In the genomic region with DNA sequence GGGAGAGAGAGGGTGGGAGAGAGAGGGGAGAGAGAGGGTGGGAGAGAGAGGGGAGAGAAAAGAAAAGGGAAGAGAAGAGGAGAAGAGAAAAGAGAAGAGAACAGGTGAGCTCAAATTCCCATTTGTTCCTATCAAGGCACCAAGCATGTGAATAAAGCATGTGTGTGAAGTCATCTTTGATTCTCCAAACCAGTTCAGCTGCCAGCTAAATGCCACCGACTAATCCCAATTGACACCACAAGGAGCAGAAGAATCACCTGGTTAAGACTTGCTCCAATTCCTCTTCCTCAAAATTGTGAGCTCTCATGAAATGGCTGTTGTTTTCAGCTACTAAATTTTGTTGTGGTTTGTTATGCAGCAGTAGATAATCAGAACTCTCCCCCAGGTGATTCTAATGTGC, we compare ENCODE assay signal across 27 cellular contexts.
DNase-seq lines count a peak whose midpoint lies in the region; ATAC-seq, FAIRE-seq and TF ChIP-seq lines count a peak whose summit lies in the region.
"Had no signal": no experiment of that assay in that cellular context is flagged by ENCODE, and none has a peak within 500 bp of the region (broad histone marks: within the 10 kb centered on the region; RNA-seq: fewer than 3 reads in every experiment).

No MANE protein-coding gene starts in this region.

- H3K4me2 ChIP-seq in HepG2 (ENCODE audit: low read depth, low read length) = no peak overlapping the region
- no peak overlapping the region for H3K4me2 ChIP-seq in PC-9
- H3K4me2 ChIP-seq: KMS-11, SK-N-SH had no signal

- no peak overlapping the region for H3K27ac ChIP-seq in HepG2 (ENCODE audit: extremely low read length, insufficient read depth, low read length)
- H3K27ac ChIP-seq in right lobe of liver = no peak overlapping the region
- no peak overlapping the region for H3K27ac ChIP-seq in PC-9
- H3K27ac ChIP-seq: BLaER1 treated with 17β-estradiol and CSF1 and Interleukin-3, amounts not matched to agents 10 nM and 100 nM; GM23248; KMS-11; Peyer's patch had no signal

- ATAC-seq in HepG2 (no peak), right lobe of liver (no peak), esophagus mucosa (peak; percentile 85), GM18909 (IDR thresholded peaks at IDR 0.05; ENCODE audit: poor library complexity, unreplicated experiment) (no peak), HG03135 (IDR thresholded peaks at IDR 0.05; ENCODE audit: unreplicated experiment) (no peak)

- intact Hi-C loops in HepG2 (cut with micrococcal nuclease; ENCODE audit: unreplicated experiment) (no loop called here), right lobe of liver (cut with DNase I) (no loop called here), PC-9 (cut with micrococcal nuclease; ENCODE audit: unreplicated experiment) (no loop called here)

- no peaks in the 10 kb centered on the region for H3K9me2 ChIP-seq in PC-9 (ENCODE audit: insufficient read depth)
- H3K9me2 ChIP-seq: SK-N-SH had no signal

- H3K9ac ChIP-seq in HepG2 (ENCODE audit: insufficient read depth, low read depth, low read length) = no peak overlapping the region
- H3K9ac ChIP-seq: BLaER1 treated with 17β-estradiol and CSF1 and Interleukin-3, amounts not matched to agents 10 nM and 100 nM; GM23248; KMS-11; SK-N-SH had no signal

- no peaks in the 10 kb centered on the region for H4K20me1 ChIP-seq in HepG2 (ENCODE audit: insufficient read depth, low read length)
- no peaks in the 10 kb centered on the region for H4K20me1 ChIP-seq in PC-9 (ENCODE audit: insufficient read depth)
- H4K20me1 ChIP-seq: BLaER1 treated with 17β-estradiol and CSF1 and Interleukin-3, amounts not matched to agents 10 nM and 100 nM had no signal

- TF ChIP-seq EP300 in HepG2 (IDR thresholded peaks at IDR 0.05; ENCODE audit: low read depth in 2 of 2, low read length in 2 of 2) (no peak), HepG2 (CRISPR knock-in tag; IDR thresholded peaks at IDR 0.05; ENCODE audit: borderline replicate concordance) (no peak)

- H3F3A ChIP-seq in PC-9 (ENCODE audit: insufficient read depth, low read depth) = no peaks in the 10 kb centered on the region

- no peak for FAIRE-seq in HepG2 (lab: Jason Lieb, UNC)
- FAIRE-seq: A204.1, GM12892 had no signal

- TF ChIP-seq CTCF in HepG2 (CRISPR knock-in tag; IDR thresholded peaks at IDR 0.05) = no peak
- TF ChIP-seq CTCF in right lobe of liver (IDR thresholded peaks at IDR 0.05) = no peak
- no peak for TF ChIP-seq CTCF in PC-9 (conservative IDR thresholded peaks at IDR 0.05)

- no peak for TF ChIP-seq RAD21 in HepG2 (CRISPR knock-in tag; IDR thresholded peaks at IDR 0.05)

- H2AFZ ChIP-seq in HepG2 (ENCODE audit: low read length) (no peak overlapping the region), PC-9 (no peak overlapping the region)
- H2AFZ ChIP-seq: GM23248 had no signal

- in situ Hi-C loops in HepG2 (cut with HindIII; ENCODE audit: extremely low pct_ligation_motif_present, low pct_unique_long_range_greater_than_20kb) = no loop called here

- H3K79me2 ChIP-seq in HepG2 (ENCODE audit: insufficient read depth, low read length) (no peaks in the 10 kb centered on the region), PC-9 (ENCODE audit: low read depth) (no peaks in the 10 kb centered on the region)

- TF ChIP-seq POLR2A in HepG2 (IDR thresholded peaks at IDR 0.05; ENCODE audit: insufficient read depth in 1 of 2, low read depth in 2 of 2, low read length in 2 of 2) = no peak
- TF ChIP-seq POLR2A in right lobe of liver (IDR thresholded peaks at IDR 0.05) = no peak

- no peaks in the 10 kb centered on the region for H3K27me3 ChIP-seq in HepG2 (ENCODE audit: control insufficient read depth in 1 of 2, insufficient read depth in 2 of 2, low read length in 2 of 2)
- no peaks in the 10 kb centered on the region for H3K27me3 ChIP-seq in right lobe of liver
- H3K27me3 ChIP-seq in PC-9 (ENCODE audit: insufficient read depth, low read depth) = no peaks in the 10 kb centered on the region
- H3K27me3 ChIP-seq: BLaER1 treated with 17β-estradiol and CSF1 and Interleukin-3, amounts not matched to agents 10 nM and 100 nM; Peyer's patch had no signal

- BruUV-seq in HepG2 (replicated peaks; lab: Mats Ljungman, UMichigan) (no TSS peak), PC-9 (replicated peaks; lab: Mats Ljungman, UMichigan) (no TSS peak)

- POLR2A ChIA-PET in HepG2 (lab: Yijun Ruan, JAX) = no interaction called here
- POLR2A ChIA-PET in PC-9 (lab: Charles Lee; ENCODE audit: unreplicated experiment) = interaction anchor here (0.6 kb wide), 1 partner anchor 146 kb away, joined by 18 read pairs; no protein-coding TSS in a partner anchor

- DNase-seq in HepG2 (ENCODE audit: low spot score) (no peak), right lobe of liver (no peak), NCI-H69 (lab: John Stamatoyannopoulos, UW) (peak; percentile 29), PC-9 (no peak)
- no peak for DNase-seq in stimulated activated CD4-positive, alpha-beta T cell treated with anti-CD3 and anti-CD28 coated beads, Interleukin-4, amount 100 ng/mL, for 1 hour
- DNase-seq: CD4-positive, alpha-beta T cell; COR-L47; DMS79 treated with DMSO at 0.1 percent for 48 hours; GM23248; H9; HFFc6; NCI-H1048; NCI-H1694; NCI-H2081 treated with DMSO at 0.1 percent for 48 hours; NCI-H446 treated with DMSO at 0.1 percent for 48 hours; NCI-H526 treated with DMSO at 0.1 percent for 48 hours; Peyer's patch; SHP77 treated with DMSO at 0.1 percent for 48 hours; SK-N-SH; SW 1271 had no signal

- H3K36me3 ChIP-seq in HepG2 (replicated peaks in 1 of 2; ENCODE audit: control insufficient read depth in 1 of 2, insufficient read depth in 2 of 2, low read length in 2 of 2) = no peaks in the 10 kb centered on the region
- no peaks in the 10 kb centered on the region for H3K36me3 ChIP-seq in right lobe of liver
- no peaks in the 10 kb centered on the region for H3K36me3 ChIP-seq in PC-9 (ENCODE audit: low read depth)
- H3K36me3 ChIP-seq: BLaER1 treated with 17β-estradiol and CSF1 and Interleukin-3, amounts not matched to agents 10 nM and 100 nM; Peyer's patch had no signal

- WGBS in HepG2 (ENCODE audit: low lambda C conversion rate) = 87% methylated on average over 1 of the region's 1 CpG
- WGBS in right lobe of liver (ENCODE audit: insufficient coverage, low coverage, low lambda C conversion rate, missing lambda C conversion rate) = 33% methylated on average over 1 of the region's 1 CpG

- H3K4me1 ChIP-seq in HepG2 (ENCODE audit: insufficient read depth, low read length) (peaks cover 34% of the 10 kb centered on the region), right lobe of liver (peaks cover 0 to 39% (median 12%) of the 10 kb centered on the region in 4 donors), PC-9 (replicated peaks; ENCODE audit: insufficient read depth) (no peaks in the 10 kb centered on the region)
- H3K4me1 ChIP-seq: Peyer's patch had no signal

- H3K4me3 ChIP-seq in HepG2 (replicated peaks in 1 of 3; ENCODE audit: insufficient read depth in 1 of 3, low read depth in 2 of 3, low read length in 3 of 3) (no peak overlapping the region), right lobe of liver (no peak overlapping the region), PC-9 (no peak overlapping the region)
- H3K4me3 ChIP-seq: BLaER1 treated with 17β-estradiol and CSF1 and Interleukin-3, amounts not matched to agents 10 nM and 100 nM; GM23248; Peyer's patch had no signal

- CTCF ChIA-PET in HepG2 (lab: Yijun Ruan, JAX; ENCODE audit: low intra/inter-chr PET ratio, low total read pairs) = no interaction called here
- CTCF ChIA-PET in PC-9 (lab: Charles Lee) = no interaction called here

- H3K9me3 ChIP-seq in HepG2 (ENCODE audit: low read length) (no peaks in the 10 kb centered on the region), right lobe of liver (no peaks in the 10 kb centered on the region), PC-9 (ENCODE audit: insufficient read depth, low read depth) (no peaks in the 10 kb centered on the region)
- H3K9me3 ChIP-seq: BLaER1 treated with 17β-estradiol and CSF1 and Interleukin-3, amounts not matched to agents 10 nM and 100 nM; Peyer's patch; SK-N-SH had no signal

TF ChIP-seq in HepG2, 621 proteins besides CTCF, POLR2A, EP300 and RAD21:
- TF ChIP-seq HNRNPK (IDR thresholded peaks at IDR 0.05; ENCODE audit: low read depth, low read length, poor library complexity, severe bottlenecking) (peak; percentile 66), XBP1 (CRISPR knock-in tag; IDR thresholded peaks at IDR 0.05) (no peak)
